ENCODE assay signal across 20 cellular contexts in genomic region chr2:151052850-151053660, GRCh38.
DNase-seq lines count a peak whose midpoint lies in the region; TF ChIP-seq lines count a peak whose summit lies in the region.
"Had no signal": no experiment of that assay in that cellular context is flagged by ENCODE, and none has a peak within 500 bp of the region (broad histone marks: within the 10 kb centered on the region; RNA-seq: fewer than 3 reads in every experiment).

No MANE protein-coding gene starts in this region.

- no peaks in the 10 kb centered on the region for H4K20me1 ChIP-seq in osteoblast (ENCODE audit: insufficient read depth, low read length)

- H3K4me2 ChIP-seq in osteoblast (ENCODE audit: insufficient read depth, low read length) = no peak overlapping the region

- H3K4me1 ChIP-seq in osteoblast (ENCODE audit: insufficient read depth, low read length) = peaks cover 37% of the 10 kb centered on the region

- TF ChIP-seq CTCF in osteoblast (IDR thresholded peaks at IDR 0.05; ENCODE audit: extremely low read depth, low read depth, low read length) = no peak

- DNase-seq in NCI-H82 (lab: John Stamatoyannopoulos, UW) (peak; percentile 46), NCI-H82 treated with DMSO at 0.1 percent for 48 hours (lab: John Stamatoyannopoulos, UW; ENCODE audit: unreplicated experiment) (no peak), M059J (ENCODE audit: low read depth) (peak; percentile 22), epithelial cell of prostate (ENCODE audit: low read depth, low spot score) (no peak), osteoblast (ENCODE audit: insufficient read length, low spot score, missing footprints) (no peak), DMS79 (lab: John Stamatoyannopoulos, UW) (no peak), NCI-H345 treated with DMSO at 0.1 percent for 48 hours (lab: John Stamatoyannopoulos, UW; ENCODE audit: unreplicated experiment) (no peak), NCI-H510A (lab: John Stamatoyannopoulos, UW) (no peak)
- DNase-seq: DMS 273 treated with DMSO at 0.1 percent for 48 hours, Karpas-422, MM.1S, NCI-H1092 treated with DMSO at 0.1 percent for 48 hours, NCI-H146, NCI-H2081, NCI-H2171 treated with DMSO at 0.1 percent for 48 hours, NCI-H446 treated with DMSO at 0.1 percent for 48 hours, RPMI8226, SHP77 treated with DMSO at 0.1 percent for 48 hours had no signal

- H2AFZ ChIP-seq in osteoblast (ENCODE audit: low read length) = peak overlapping the region; percentile 45

- no peaks in the 10 kb centered on the region for H3K79me2 ChIP-seq in osteoblast (ENCODE audit: insufficient read depth, low read length)

- no peaks in the 10 kb centered on the region for H3K36me3 ChIP-seq in osteoblast (ENCODE audit: insufficient read depth, low read length)

- H3K27ac ChIP-seq in epithelial cell of prostate (peak overlapping the region; percentile 21), osteoblast (ENCODE audit: low read depth, low read length) (peak overlapping the region; percentile 45)
- H3K27ac ChIP-seq: 22Rv1 had no signal

- H3K4me3 ChIP-seq in osteoblast (ENCODE audit: insufficient read depth, low read length) = no peak overlapping the region
- H3K4me3 ChIP-seq: GM12878 had no signal

- H3K9me3 ChIP-seq in osteoblast (ENCODE audit: low read depth, low read length) = no peaks in the 10 kb centered on the region

- no peaks in the 10 kb centered on the region for H3K27me3 ChIP-seq in osteoblast (ENCODE audit: insufficient read depth, low read length)

Comparison
In these comparisons a context has a peak if more than half of its experiments do, and no peak if none do; other contexts are left out.
1. DNase-seq: peak in NCI-H82 (single experiment) and M059J (single experiment); none in NCI-H82 treated with DMSO at 0.1 percent for 48 hours (single experiment), epithelial cell of prostate (single experiment), osteoblast (single experiment), DMS79 (single experiment), NCI-H345 treated with DMSO at 0.1 percent for 48 hours (single experiment) and NCI-H510A (single experiment).